In genomic region chr5:178793156-178793555, GRCh38 we compare ENCODE assay signal across 10 cellular contexts.
DNase-seq lines count a peak whose midpoint lies in the region; FAIRE-seq and TF ChIP-seq lines count a peak whose summit lies in the region.
"Had no signal": no experiment of that assay in that cellular context is flagged by ENCODE, and none has a peak within 500 bp of the region (broad histone marks: within the 10 kb centered on the region; RNA-seq: fewer than 3 reads in every experiment).

No MANE protein-coding gene starts in this region.

- no peaks in the 10 kb centered on the region for H4K20me1 ChIP-seq in mammary epithelial cell (ENCODE audit: insufficient read depth, low read length)

- no peak overlapping the region for H3K27ac ChIP-seq in mammary epithelial cell (ENCODE audit: insufficient read depth, low read depth, low read length)
- H3K27ac ChIP-seq in small intestine (ENCODE audit: low read depth in 1 of 2, low read length in 1 of 2), result no peak overlapping the region
- no peak overlapping the region for H3K27ac ChIP-seq in uterus
- H3K27ac ChIP-seq: KMS-11 had no signal

- no peak overlapping the region for H2AFZ ChIP-seq in mammary epithelial cell (ENCODE audit: low read depth, low read length)

- H3K9ac ChIP-seq in mammary epithelial cell (ENCODE audit: insufficient read depth, low read length), result no peak overlapping the region
- H3K9ac ChIP-seq: KMS-11 had no signal

- dilution Hi-C loops in mammary epithelial cell (cut with HindIII; ENCODE audit: low sequenced_read_pairs), result no loop called here

- H3K4me3 ChIP-seq in mammary epithelial cell (replicated peaks in 1 of 3; ENCODE audit: insufficient read depth in 1 of 3, low read depth in 2 of 3, low read length in 3 of 3), result no peak overlapping the region
- no peak overlapping the region for H3K4me3 ChIP-seq in small intestine (ENCODE audit: low read depth in 1 of 2, low read length in 2 of 2)
- H3K4me3 ChIP-seq in uterus, result no peak overlapping the region

- no peak overlapping the region for H3K4me2 ChIP-seq in mammary epithelial cell (ENCODE audit: insufficient read depth, low read depth, low read length)
- H3K4me2 ChIP-seq: KMS-11 had no signal

- H3K36me3 ChIP-seq in mammary epithelial cell (ENCODE audit: insufficient read depth, low read length) (no peaks in the 10 kb centered on the region), small intestine (ENCODE audit: control insufficient read depth in 2 of 2, insufficient read depth in 2 of 2, low read length in 2 of 2) (no peaks in the 10 kb centered on the region), uterus (no peaks in the 10 kb centered on the region)

- in situ Hi-C loops in mammary epithelial cell (cut with MboI; ENCODE audit: low sequenced_read_pairs in 2 of 2), result no loop called here

- DNase-seq in NCI-H187 (lab: John Stamatoyannopoulos, UW) (peak; percentile 3 to 6), NCI-H187 treated with DMSO at 0.1 percent for 48 hours (lab: John Stamatoyannopoulos, UW) (no peak), mammary epithelial cell (peak; percentile 36), small intestine (peak; percentile 7), uterus (no peak), NCI-H1436 (lab: John Stamatoyannopoulos, UW) (no peak), GF-D8 (lab: John Stamatoyannopoulos, UW) (no peak)
- DNase-seq: effector CD8-positive, alpha-beta T cell had no signal

- TF ChIP-seq POLR2A in uterus (IDR thresholded peaks at IDR 0.05), result no peak

- no peaks in the 10 kb centered on the region for H3K27me3 ChIP-seq in mammary epithelial cell (ENCODE audit: insufficient read depth, low read length)
- H3K27me3 ChIP-seq in small intestine (ENCODE audit: control insufficient read depth in 2 of 2, insufficient read depth in 2 of 2, low read length in 2 of 2), result no peaks in the 10 kb centered on the region
- H3K27me3 ChIP-seq in uterus, result no peaks in the 10 kb centered on the region

- CTCF ChIA-PET in mammary epithelial cell (lab: Charles Lee; ENCODE audit: low non-redundant PET), result no interaction called here

- peaks cover 37% of the 10 kb centered on the region for H3K9me3 ChIP-seq in mammary epithelial cell (replicated peaks; ENCODE audit: insufficient read depth, low read length)
- H3K9me3 ChIP-seq in small intestine (ENCODE audit: control insufficient read depth, low read depth), result no peaks in the 10 kb centered on the region
- H3K9me3 ChIP-seq in uterus, result no peaks in the 10 kb centered on the region

- no peak for FAIRE-seq in small intestine (lab: Jason Lieb, UNC)

- H3K4me1 ChIP-seq in mammary epithelial cell (ENCODE audit: insufficient read depth, low read length), result no peaks in the 10 kb centered on the region
- no peaks in the 10 kb centered on the region for H3K4me1 ChIP-seq in small intestine (ENCODE audit: control insufficient read depth in 2 of 2, insufficient read depth in 1 of 2, low read depth in 1 of 2, low read length in 1 of 2)
- no peaks in the 10 kb centered on the region for H3K4me1 ChIP-seq in uterus

- TF ChIP-seq CTCF in LNCAP (IDR thresholded peaks at IDR 0.05), result peak; percentile 60
- peak in 1 of 2 donors; percentile 59 for TF ChIP-seq CTCF in mammary epithelial cell (conservative IDR thresholded peaks at IDR 0.05 in 1 of 2, IDR thresholded peaks at IDR 0.05 in 1 of 2; ENCODE audit: extremely low read depth in 1 of 2, insufficient read depth in 1 of 2, low read depth in 1 of 2, low read length in 2 of 2)
- TF ChIP-seq CTCF in uterus (IDR thresholded peaks at IDR 0.05), result peak in 2 of 4 experiments; percentile 7 to 25

- 54% methylated on average over 12 of the region's 12 CpGs for WGBS in mammary epithelial cell (ENCODE audit: low coverage, missing lambda C conversion rate)
- 68 to 77% (median 69%) methylated on average over 12 of the region's 12 CpGs for whole genome bisulfite sequencing in small intestine, 3 donors

- H3K79me2 ChIP-seq in mammary epithelial cell (ENCODE audit: insufficient read depth, low read length), result no peaks in the 10 kb centered on the region

- BruUV-seq in mammary epithelial cell (replicated peaks; lab: Mats Ljungman, UMichigan), result no TSS peak

- intact Hi-C loops in mammary epithelial cell (cut with micrococcal nuclease) (loop anchor here (1.0 kb wide), 1 partner anchor 46 kb away; no protein-coding TSS in a partner anchor), uterus (cut with DNase I; ENCODE audit: low total_unique reads) (no loop called here)

Comparison
In these comparisons a context has a peak if more than half of its experiments do, and no peak if none do; other contexts are left out.
1. DNase-seq: peak in NCI-H187 (2 of 2), mammary epithelial cell (single experiment) and small intestine (single experiment); none in NCI-H187 treated with DMSO at 0.1 percent for 48 hours (single experiment), uterus (0 of 2), NCI-H1436 (single experiment) and GF-D8 (single experiment).